Comparison of ENCODE assay signal across 24 cellular contexts in the genomic region with DNA sequence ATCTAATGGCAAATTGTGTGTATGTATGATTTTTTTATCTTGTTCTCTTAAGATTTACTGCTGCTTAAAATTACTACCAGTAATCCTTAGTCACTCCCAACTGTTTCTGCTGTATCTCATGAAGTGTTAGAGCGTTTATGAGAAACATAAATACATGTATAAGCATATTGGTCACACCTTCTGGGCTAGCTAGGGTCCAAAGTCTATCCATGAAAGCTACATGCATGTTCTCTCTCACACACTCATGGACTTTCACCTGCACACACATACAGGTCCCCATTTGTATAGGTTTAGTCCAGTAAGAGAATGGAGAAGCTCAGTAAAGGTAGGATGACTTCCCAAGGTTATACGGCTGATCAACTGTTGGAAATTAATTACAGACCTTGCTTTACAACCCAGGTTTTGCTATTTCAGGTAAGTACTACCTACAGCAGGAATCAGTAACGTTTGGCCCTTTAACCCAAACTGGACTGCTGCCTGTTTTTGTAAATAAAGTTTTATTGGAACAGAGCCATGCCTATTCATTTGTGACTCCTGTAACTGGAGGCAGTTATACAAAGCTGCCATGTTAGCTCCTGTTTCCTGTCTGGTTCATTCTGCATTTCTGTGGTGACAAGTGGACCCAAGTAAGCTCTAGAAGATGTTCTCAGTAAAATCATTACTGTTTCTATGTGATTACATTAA. TPM values are rescaled to one million over a fixed set of nuclear protein-coding genes. Genes with fewer than 3 reads are reported as not detected.
A peak's percentile ranks its signal among the peaks of the same experiment; 100 is the strongest.
DNase-seq lines count a peak whose midpoint lies in the region; ATAC-seq and TF ChIP-seq lines count a peak whose summit lies in the region.
"Had no signal": no experiment of that assay in that cellular context is flagged by ENCODE, and none has a peak within 500 bp of the region (broad histone marks: within the 10 kb centered on the region; RNA-seq: fewer than 3 reads in every experiment).

No MANE protein-coding gene starts in this region.

- TF ChIP-seq POLR2A in thyroid gland (IDR thresholded peaks at IDR 0.05): no peak

- H3K9me3 Mint-ChIP-seq in activated CD8-positive, alpha-beta T cell treated with anti-CD3 and anti-CD28 coated beads for 36 hours: peaks cover 1% of the 10 kb centered on the region
- no peaks in the 10 kb centered on the region for H3K9me3 Mint-ChIP-seq in activated CD8-positive, alpha-beta T cell treated with anti-CD3 and anti-CD28 coated beads, Interleukin-2, amount 10 ng/mL, durations not matched to agents 7 days and 5 days (ENCODE audit: insufficient read depth)
- H3K9me3 Mint-ChIP-seq in T-cell: no peaks in the 10 kb centered on the region

- no peaks in the 10 kb centered on the region for H3K27me3 Mint-ChIP-seq in activated CD8-positive, alpha-beta T cell treated with anti-CD3 and anti-CD28 coated beads for 36 hours
- H3K27me3 Mint-ChIP-seq in activated CD8-positive, alpha-beta T cell treated with anti-CD3 and anti-CD28 coated beads, Interleukin-2, amount 10 ng/mL, durations not matched to agents 7 days and 5 days (ENCODE audit: low read depth): no peaks in the 10 kb centered on the region
- no peaks in the 10 kb centered on the region for H3K27me3 Mint-ChIP-seq in T-cell

- no peak for DNase-seq in activated CD8-positive, alpha-beta T cell treated with anti-CD3 and anti-CD28 coated beads for 36 hours
- no peak for DNase-seq in activated CD8-positive, alpha-beta T cell treated with anti-CD3 and anti-CD28 coated beads, Interleukin-2, amount 10 ng/mL, durations not matched to agents 7 days and 5 days
- DNase-seq in T-cell: no peak
- DNase-seq in left lobe of liver (ENCODE audit: low spot score): no peak
- no peak for DNase-seq in thyroid gland
- no peak for DNase-seq in ACHN
- DNase-seq in DMS79 (lab: John Stamatoyannopoulos, UW): no peak
- DNase-seq: activated CD4-positive, alpha-beta T cell treated with anti-CD3 and anti-CD28 coated beads, Interleukin-2, amount 50 U/mL, for 4 hours; activated naive CD4-positive, alpha-beta T cell treated with anti-CD3 and anti-CD28 coated beads for 36 hours; activated T-cell treated with anti-CD3 and anti-CD28 coated beads for 4 hours; BE2C; cerebellar nuclear complex; foreskin melanocyte; GOT3; NCI-H524 treated with DMSO at 0.1 percent for 48 hours; nucleus accumbens; stimulated activated naive CD4-positive, alpha-beta T cell treated with Interleukin-2 at 50 U/mL for 16 hours had no signal

- H3K36me3 ChIP-seq in thyroid gland: peaks cover 6% of the 10 kb centered on the region in 2 donors

- H3K36me3 Mint-ChIP-seq in activated CD8-positive, alpha-beta T cell treated with anti-CD3 and anti-CD28 coated beads for 36 hours (ENCODE audit: low read depth): peaks cover 21% of the 10 kb centered on the region
- peaks cover 45% of the 10 kb centered on the region for H3K36me3 Mint-ChIP-seq in activated CD8-positive, alpha-beta T cell treated with anti-CD3 and anti-CD28 coated beads, Interleukin-2, amount 10 ng/mL, durations not matched to agents 7 days and 5 days (ENCODE audit: low read depth)
- H3K36me3 Mint-ChIP-seq in T-cell: peaks cover 34% of the 10 kb centered on the region

- peaks cover 27 to 30% of the 10 kb centered on the region in 2 donors for H3K4me1 ChIP-seq in thyroid gland
- H3K4me1 ChIP-seq: BE2C, SJSA1 had no signal

- no peaks in the 10 kb centered on the region for H3K9me3 ChIP-seq in thyroid gland
- H3K9me3 ChIP-seq: BE2C, SJSA1 had no signal

- H3K4me1 Mint-ChIP-seq in activated CD8-positive, alpha-beta T cell treated with anti-CD3 and anti-CD28 coated beads for 36 hours (ENCODE audit: low read depth): peaks cover 19% of the 10 kb centered on the region
- peaks cover 16% of the 10 kb centered on the region for H3K4me1 Mint-ChIP-seq in activated CD8-positive, alpha-beta T cell treated with anti-CD3 and anti-CD28 coated beads, Interleukin-2, amount 10 ng/mL, durations not matched to agents 7 days and 5 days (ENCODE audit: low read depth)
- peaks cover 19 to 25% (median 25%) of the 10 kb centered on the region in 3 donors for H3K4me1 Mint-ChIP-seq in T-cell

- H3K4me3 ChIP-seq in thyroid gland (replicated peaks in 1 of 3): no peak overlapping the region
- H3K4me3 ChIP-seq: SJSA1, smooth muscle cell had no signal

- no peak for ATAC-seq in activated CD8-positive, alpha-beta T cell treated with anti-CD3 and anti-CD28 coated beads for 36 hours
- ATAC-seq in activated CD8-positive, alpha-beta T cell treated with anti-CD3 and anti-CD28 coated beads, Interleukin-2, amount 10 ng/mL, durations not matched to agents 7 days and 5 days: no peak
- ATAC-seq in T-cell (replicated peaks in 1 of 4) (no peak), left lobe of liver (peak; percentile 20), HG02885 (IDR thresholded peaks at IDR 0.05; ENCODE audit: poor library complexity, unreplicated experiment) (no peak)

- CTCF ChIA-PET in activated CD8-positive, alpha-beta T cell treated with anti-CD3 and anti-CD28 coated beads for 36 hours (lab: Charles Lee): no interaction called here
- CTCF ChIA-PET in activated CD8-positive, alpha-beta T cell treated with anti-CD3 and anti-CD28 coated beads, Interleukin-2, amount 10 ng/mL, durations not matched to agents 7 days and 5 days (lab: Charles Lee): interaction anchor here (1.0 to 1.4 kb wide), 2 partner anchors 121 to 167 kb away, joined by 3 read pairs; no protein-coding TSS in a partner anchor
- CTCF ChIA-PET in T-cell (lab: Charles Lee): interaction anchor here in 1 of 2 donors (0.6 kb wide), 1 partner anchor 169 kb away, joined by 3 read pairs; no protein-coding TSS in a partner anchor

- peak overlapping the region; percentile 18 to 57 (median 42) for H3K27ac ChIP-seq in thyroid gland
- H3K27ac ChIP-seq: SJSA1 had no signal

- POLR2A ChIA-PET in activated CD8-positive, alpha-beta T cell treated with anti-CD3 and anti-CD28 coated beads for 36 hours (lab: Charles Lee): interaction anchor here (0.7 kb wide), 1 partner anchor 59 kb away, joined by 3 read pairs; no protein-coding TSS in a partner anchor
- POLR2A ChIA-PET in activated CD8-positive, alpha-beta T cell treated with anti-CD3 and anti-CD28 coated beads, Interleukin-2, amount 10 ng/mL, durations not matched to agents 7 days and 5 days (lab: Charles Lee): no interaction called here
- POLR2A ChIA-PET in T-cell (lab: Charles Lee): no interaction called here

- no peak overlapping the region for H3K4me3 Mint-ChIP-seq in activated CD8-positive, alpha-beta T cell treated with anti-CD3 and anti-CD28 coated beads for 36 hours
- H3K4me3 Mint-ChIP-seq in activated CD8-positive, alpha-beta T cell treated with anti-CD3 and anti-CD28 coated beads, Interleukin-2, amount 10 ng/mL, durations not matched to agents 7 days and 5 days: no peak overlapping the region
- no peak overlapping the region for H3K4me3 Mint-ChIP-seq in T-cell
- H3K4me3 Mint-ChIP-seq: activated naive CD4-positive, alpha-beta T cell treated with anti-CD3 and anti-CD28 coated beads for 36 hours had no signal

- H3K27ac Mint-ChIP-seq in activated CD8-positive, alpha-beta T cell treated with anti-CD3 and anti-CD28 coated beads for 36 hours: peak overlapping the region; percentile 36
- H3K27ac Mint-ChIP-seq in activated CD8-positive, alpha-beta T cell treated with anti-CD3 and anti-CD28 coated beads, Interleukin-2, amount 10 ng/mL, durations not matched to agents 7 days and 5 days: no peak overlapping the region
- H3K27ac Mint-ChIP-seq in T-cell: peak overlapping the region; percentile 68 to 74

- TF ChIP-seq CTCF in activated CD8-positive, alpha-beta T cell treated with anti-CD3 and anti-CD28 coated beads for 36 hours (IDR thresholded peaks at IDR 0.05): no peak
- no peak for TF ChIP-seq CTCF in thyroid gland (IDR thresholded peaks at IDR 0.05)

- H3K27me3 ChIP-seq in thyroid gland: no peaks in the 10 kb centered on the region
- H3K27me3 ChIP-seq: BE2C, SJSA1 had no signal

- intact Hi-C loops in activated CD8-positive, alpha-beta T cell treated with anti-CD3 and anti-CD28 coated beads for 36 hours (cut with micrococcal nuclease): no loop called here
- intact Hi-C loops in thyroid gland (cut with DNase I): loop anchor here (10.0 kb wide), 1 partner anchor 75 kb away; no protein-coding TSS in a partner anchor

- 65 to 86% methylated on average over 3 of the region's 3 CpGs for WGBS in thyroid gland, 2 donors

- in situ Hi-C loops in ACHN (cut with HindIII; ENCODE audit: low pct_ligation_motif_present, low pct_unique_long_range_greater_than_20kb, low sequenced_read_pairs): no loop called here

RNA-seq across cellular contexts. Expression of a gene that starts 15.3 kb away (rescaled TPM):
- not detected for total RNA-seq in activated CD8-positive, alpha-beta T cell treated with anti-CD3 and anti-CD28 coated beads for 36 hours
- total RNA-seq in activated CD8-positive, alpha-beta T cell treated with anti-CD3 and anti-CD28 coated beads, Interleukin-2, amount 10 ng/mL, durations not matched to agents 7 days and 5 days: not detected
- not detected for total RNA-seq in T-cell
- total RNA-seq in left lobe of liver: not detected
- total RNA-seq in thyroid gland: not detected
- total RNA-seq: activated naive CD4-positive, alpha-beta T cell treated with anti-CD3 and anti-CD28 coated beads for 36 hours; astrocyte; epithelial cell of proximal tubule; lung microvascular endothelial cell; renal cortical epithelial cell; SJSA1; smooth muscle cell had no signal
